Comparison of ENCODE assay signal across 2 cellular contexts in genomic region chr18:77098554-77099174, GRCh38.
TF ChIP-seq lines count a peak whose summit lies in the region.

No MANE protein-coding gene starts in this region.

TF ChIP-seq in HepG2, 621 proteins besides CTCF, POLR2A, EP300 and RAD21:
- TF ChIP-seq POLR2AphosphoS2 (IDR thresholded peaks at IDR 0.05; ENCODE audit: low read depth, low read length) (no peak), HNRNPK (IDR thresholded peaks at IDR 0.05; ENCODE audit: low read depth, low read length, poor library complexity, severe bottlenecking) (peak; percentile 54)

TF ChIP-seq in GM12878, 131 proteins besides CTCF, POLR2A, EP300 and RAD21:
- TF ChIP-seq DPF2 (IDR thresholded peaks at IDR 0.05) (no peak), PRDM15 (CRISPR knock-in tag; IDR thresholded peaks at IDR 0.05) (no peak), PBX3 (IDR thresholded peaks at IDR 0.05; ENCODE audit: insufficient replicate concordance, low read depth, low read length) (no peak), PML (IDR thresholded peaks at IDR 0.05; ENCODE audit: low read length) (no peak)
TF ChIP-seq in GM12878: peak in this region for 0.
